In the genomic region with DNA sequence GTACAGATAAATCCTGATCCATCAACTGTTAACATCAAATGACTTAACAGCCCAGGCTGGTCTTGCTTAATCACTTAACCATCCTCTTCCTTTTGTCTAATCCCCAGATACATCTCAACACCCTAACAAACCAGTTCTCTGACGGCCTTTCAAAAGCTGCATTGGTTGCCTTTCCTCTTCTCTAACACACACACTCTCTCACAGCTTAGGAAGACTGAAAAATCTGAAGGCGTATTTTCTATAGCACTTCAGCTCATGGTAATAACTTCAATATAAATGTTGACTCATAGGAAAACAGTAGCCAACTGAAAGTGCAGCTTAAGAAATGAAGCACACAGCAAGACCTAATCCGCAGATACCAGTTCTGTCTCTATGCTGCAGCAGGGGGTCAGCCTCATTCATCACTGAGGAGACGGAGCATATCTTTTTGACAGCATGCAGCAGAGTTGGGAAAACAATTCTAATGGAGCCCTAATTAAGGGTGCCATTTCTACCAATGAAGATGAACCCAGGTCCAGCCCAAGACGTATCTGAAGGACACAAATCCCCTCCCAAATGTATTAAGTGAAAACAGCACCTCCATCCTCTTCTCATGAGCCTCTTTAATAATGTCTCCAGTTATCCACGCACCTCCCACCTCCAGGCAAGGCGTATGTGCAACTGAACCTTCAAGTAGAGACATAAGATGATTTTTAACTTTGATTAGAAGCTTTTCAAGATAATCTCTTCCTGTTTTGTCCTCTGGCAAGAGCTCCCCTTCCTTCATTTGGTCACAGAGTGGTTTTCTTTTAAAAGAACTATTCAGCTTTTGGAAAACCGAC, we compare ENCODE assay signal across 10 cellular contexts.
A peak's percentile ranks its signal among the peaks of the same experiment; 100 is the strongest.
DNase-seq lines count a peak whose midpoint lies in the region; ATAC-seq, FAIRE-seq and TF ChIP-seq lines count a peak whose summit lies in the region.
"Had no signal": no experiment of that assay in that cellular context is flagged by ENCODE, and none has a peak within 500 bp of the region (broad histone marks: within the 10 kb centered on the region; RNA-seq: fewer than 3 reads in every experiment).

No MANE protein-coding gene starts in this region.

- peak overlapping the region in 1 of 2 donors; percentile 53 for H3K27ac Mint-ChIP-seq in stimulated activated naive CD8-positive, alpha-beta T cell treated with anti-CD3 and anti-CD28 coated beads, Interleukin-15, amount 100 ng/mL, for 72 hours

- H3K36me3 ChIP-seq in K562 (ENCODE audit: control insufficient read depth, insufficient read depth, low read length) (no peaks in the 10 kb centered on the region), vagina (no peaks in the 10 kb centered on the region)

- intact Hi-C loops in K562 (cut with micrococcal nuclease) (no loop called here), vagina (cut with DNase I) (no loop called here)

- H3K4me3 ChIP-seq in NB4 (ENCODE audit: low read depth, low read length) = peak overlapping the region; percentile 32
- peak overlapping the region; percentile 26 for H3K4me3 ChIP-seq in K562
- H3K4me3 ChIP-seq in vagina = no peak overlapping the region

- CTCF ChIA-PET in K562 (lab: Yijun Ruan, JAX; ENCODE audit: low intra/inter-chr PET ratio) = no interaction called here

- H4K20me1 ChIP-seq in K562 (replicated peaks; ENCODE audit: control insufficient read depth, insufficient read depth, low read length) = no peaks in the 10 kb centered on the region

- peak overlapping the region; percentile 81 for H3K27ac ChIP-seq in K562 (ENCODE audit: extremely low read depth, low read depth, low read length)
- H3K27ac ChIP-seq in vagina = peak overlapping the region; percentile 47

- peak overlapping the region; percentile 76 for H3K4me2 ChIP-seq in K562 (ENCODE audit: insufficient read depth, low read length)

- H3K4me1 ChIP-seq in K562 (replicated peaks in 1 of 2; ENCODE audit: control insufficient read depth in 2 of 2, insufficient read depth in 2 of 2, low read length in 2 of 2) (peaks cover 0 to 17% of the 10 kb centered on the region in 2 experiments; a peak in 3 of 5 replicates), vagina (peaks cover 8% of the 10 kb centered on the region)

- peak; percentile 11 for FAIRE-seq in K562 (lab: Jason Lieb, UNC)

- POLR2A ChIA-PET in K562 (lab: Yijun Ruan, JAX) = interaction anchor here (1.1 to 2.8 kb wide), 4 partner anchors 9 to 43 kb away, joined by 4 to 9 read pairs (median 6); no protein-coding TSS in a partner anchor

- no peak for ATAC-seq in stimulated activated naive CD8-positive, alpha-beta T cell treated with anti-CD3 and anti-CD28 coated beads, Interleukin-15, amount 100 ng/mL, for 72 hours
- no peak for ATAC-seq in stimulated activated naive CD8-positive, alpha-beta T cell treated with anti-CD3 and anti-CD28 coated beads, Interleukin-15, Interleukin-2, amounts not matched to agents 100 U/mL and 50 U/mL, for 24 hours
- peak; percentile 67 for ATAC-seq in K562

- peaks cover 16% of the 10 kb centered on the region for H3K27me3 Mint-ChIP-seq in stimulated activated naive CD8-positive, alpha-beta T cell treated with anti-CD3 and anti-CD28 coated beads, Interleukin-15, amount 100 ng/mL, for 72 hours

- H3K4me3 Mint-ChIP-seq in stimulated activated naive CD8-positive, alpha-beta T cell treated with anti-CD3 and anti-CD28 coated beads, Interleukin-15, amount 100 ng/mL, for 72 hours = peak overlapping the region; percentile 55 to 64

- H3K27me3 ChIP-seq in K562 (ENCODE audit: control insufficient read depth in 2 of 2, insufficient read depth in 2 of 2, low read length in 2 of 2) = no peaks in the 10 kb centered on the region
- H3K27me3 ChIP-seq in vagina = no peaks in the 10 kb centered on the region

- no peaks in the 10 kb centered on the region for H3K9me3 ChIP-seq in K562 (replicated peaks; ENCODE audit: control insufficient read depth, insufficient read depth, low read depth, low read length)
- no peaks in the 10 kb centered on the region for H3K9me3 ChIP-seq in vagina

- TSS peak; percentile 86 for BruUV-seq in K562 (replicated peaks; lab: Mats Ljungman, UMichigan)

- in situ Hi-C loops in K562 (cut with MboI) = no loop called here

- TF ChIP-seq CTCF in NB4 (IDR thresholded peaks at IDR 0.05; ENCODE audit: low read depth, low read length) (no peak), K562 (IDR thresholded peaks at IDR 0.05 in 2 of 3, conservative IDR thresholded peaks at IDR 0.05 in 1 of 3; ENCODE audit: insufficient read depth in 2 of 3, low read depth in 1 of 3, low read length in 3 of 3) (no peak), vagina (IDR thresholded peaks at IDR 0.05) (no peak)

- TF ChIP-seq RAD21 in K562 (CRISPR knock-in tag; conservative IDR thresholded peaks at IDR 0.05 in 1 of 2, IDR thresholded peaks at IDR 0.05 in 1 of 2) = no peak; a peak in 1 of 4 replicates

- H3K9me1 ChIP-seq in K562 (ENCODE audit: control insufficient read depth, insufficient read depth, low read length) = no peaks in the 10 kb centered on the region

- peak overlapping the region in 1 of 2 experiments; percentile 64; a peak in 2 of 4 replicates for H3K9ac ChIP-seq in K562 (ENCODE audit: insufficient read depth in 1 of 2, low read depth in 2 of 2, low read length in 2 of 2)

- WGBS in K562 (ENCODE audit: insufficient coverage, low coverage, missing lambda C conversion rate) = 4% methylated on average over 8 of the region's 8 CpGs

- TF ChIP-seq POLR2A in NB4 (IDR thresholded peaks at IDR 0.05; ENCODE audit: extremely low read depth, insufficient read length) (no peak), K562 (conservative IDR thresholded peaks at IDR 0.05) (no peak), vagina (IDR thresholded peaks at IDR 0.05) (no peak)

- peaks cover 12% of the 10 kb centered on the region for H3K4me1 Mint-ChIP-seq in stimulated activated naive CD8-positive, alpha-beta T cell treated with anti-CD3 and anti-CD28 coated beads, Interleukin-15, amount 100 ng/mL, for 72 hours

- DNase-seq in stimulated activated naive CD8-positive, alpha-beta T cell treated with anti-CD3 and anti-CD28 coated beads, Interleukin-15, amount 100 ng/mL, for 72 hours = no peak
- DNase-seq in stimulated activated naive CD8-positive, alpha-beta T cell treated with anti-CD3 and anti-CD28 coated beads, Interleukin-15, Interleukin-2, amounts not matched to agents 100 U/mL and 50 U/mL, for 24 hours = no peak
- DNase-seq in NB4 (ENCODE audit: low read depth) (peak; percentile 83), K562 (ENCODE audit: extremely low read depth in 1 of 4, low spot score in 3 of 4) (peak in 1 of 4 experiments; percentile 52), vagina (ENCODE audit: extremely low spot score in 2 of 2) (no peak), mucosa of gallbladder (ENCODE audit: low spot score) (no peak), midbrain (lab: John Stamatoyannopoulos, UW) (no peak)
- no peak for DNase-seq in stimulated activated CD8-positive, alpha-beta memory T cell treated with anti-CD3 and anti-CD28 coated beads, Interleukin-4, amount 100 ng/mL, for 48 hours
- DNase-seq: RPMI8226; stimulated activated CD4-positive, alpha-beta T cell treated with anti-CD3 and anti-CD28 coated beads, Interleukin-1b, Interleukin-23, amount 100 ng/mL, for 48 hours had no signal

- no peaks in the 10 kb centered on the region for H3K79me2 ChIP-seq in K562 (ENCODE audit: control insufficient read depth, insufficient read depth, low read length)

- H3K9me3 Mint-ChIP-seq in stimulated activated naive CD8-positive, alpha-beta T cell treated with anti-CD3 and anti-CD28 coated beads, Interleukin-15, amount 100 ng/mL, for 72 hours = peaks cover 0 to under 1% of the 10 kb centered on the region in 2 donors

- no peak; the same call in 1 of the 2 replicates for TF ChIP-seq EP300 in K562 (IDR thresholded peaks at IDR 0.05; ENCODE audit: low read length)

- peak overlapping the region; percentile 84 for H2AFZ ChIP-seq in K562 (ENCODE audit: low read depth, low read length)

TF ChIP-seq in K562, 482 proteins besides CTCF, POLR2A, EP300 and RAD21 (continues in another document):
- TF ChIP-seq ZNF274 (IDR thresholded peaks at IDR 0.05; ENCODE audit: borderline replicate concordance, low read depth, low read length) = no peak
- TF ChIP-seq TAF15 (IDR thresholded peaks at IDR 0.05; ENCODE audit: low read depth, low read length) = no peak
- no peak for TF ChIP-seq ESRRA (IDR thresholded peaks at IDR 0.05; ENCODE audit: borderline replicate concordance, low read depth)
- TF ChIP-seq NCOA4 (IDR thresholded peaks at IDR 0.05; ENCODE audit: partially characterized antibody) = no peak
- no peak for TF ChIP-seq RFX1 (IDR thresholded peaks at IDR 0.05)
- TF ChIP-seq ZBTB17 (CRISPR knock-in tag; IDR thresholded peaks at IDR 0.05) = no peak
- no peak for TF ChIP-seq HINFP (tag; conservative IDR thresholded peaks at IDR 0.05; ENCODE audit: low read depth)
- peak; percentile 60; the same call in 1 of the 2 replicates for TF ChIP-seq NFRKB (IDR thresholded peaks at IDR 0.05; ENCODE audit: low read depth)
- TF ChIP-seq ZNF175 (CRISPR knock-in tag; IDR thresholded peaks at IDR 0.05; ENCODE audit: low read depth) = no peak; the same call in 1 of the 2 replicates
- TF ChIP-seq, protein P1, sequence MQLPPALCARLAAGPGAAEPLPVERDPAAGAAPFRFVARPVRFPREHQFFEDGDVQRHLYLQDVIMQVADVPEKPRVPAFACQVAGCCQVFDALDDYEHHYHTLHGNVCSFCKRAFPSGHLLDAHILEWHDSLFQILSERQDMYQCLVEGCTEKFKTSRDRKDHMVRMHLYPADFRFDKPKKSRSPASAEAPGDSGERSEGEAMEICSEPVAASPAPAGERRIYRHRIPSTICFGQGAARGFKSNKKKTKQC (CRISPR knock-in tag; IDR thresholded peaks at IDR 0.05) = no peak
- no peak for TF ChIP-seq ZNF12 (CRISPR knock-in tag; IDR thresholded peaks at IDR 0.05)
- TF ChIP-seq IRF9 (tag; IDR thresholded peaks at IDR 0.05) = no peak

Comparison
In these comparisons a context has a peak if more than half of its experiments do, and no peak if none do; other contexts are left out.
1. H3K4me3 ChIP-seq: peak in NB4 (single experiment) and K562 (single experiment); none in vagina (0 of 2).